ENCODE assay signal across 32 cellular contexts in the genomic region with DNA sequence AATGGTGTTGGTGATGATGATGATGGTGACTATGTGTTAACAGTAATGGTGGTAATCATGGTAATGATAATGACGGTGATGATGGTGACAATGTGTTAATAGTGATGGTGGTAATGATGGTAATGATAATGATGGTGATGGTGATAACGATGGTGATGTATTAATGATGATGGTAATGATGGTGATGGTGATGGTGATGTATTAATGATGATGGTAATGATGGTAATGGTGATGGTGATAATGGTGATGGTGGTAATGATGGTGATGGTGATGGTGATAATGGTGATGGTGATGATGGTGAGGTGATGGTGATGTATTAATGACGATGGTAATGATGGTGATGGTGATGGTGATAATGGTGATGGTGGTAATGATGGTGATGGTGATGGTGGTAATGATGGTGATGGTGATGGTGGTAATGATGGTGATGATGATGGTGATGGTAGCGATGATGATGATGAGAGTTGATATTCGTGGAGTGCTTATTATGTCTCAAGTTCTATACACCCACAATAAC.
"Had no signal": no experiment of that assay in that cellular context is flagged by ENCODE, and none has a peak within 500 bp of the region (broad histone marks: within the 10 kb centered on the region; RNA-seq: fewer than 3 reads in every experiment).

No MANE protein-coding gene starts in this region.

- H3K27me3 ChIP-seq: adrenal gland had no signal

- H3K4me3 Mint-ChIP-seq: activated CD8-positive, alpha-beta T cell treated with anti-CD3 and anti-CD28 coated beads for 36 hours; activated T-cell treated with anti-CD3 and anti-CD28 coated beads, Interleukin-2, amount 50 U/mL, for 72 hours; brain had no signal

- H3K36me3 Mint-ChIP-seq: activated naive CD4-positive, alpha-beta T cell treated with anti-CD3 and anti-CD28 coated beads, Interleukin-2, amount 50 U/mL, for 72 hours; brain had no signal

- H3K4me1 ChIP-seq: SJCRH30 had no signal

- H3K9me3 ChIP-seq: adrenal gland had no signal

- H3K4me3 ChIP-seq: adrenal gland, SJCRH30 had no signal

- ATAC-seq: activated CD8-positive, alpha-beta T cell treated with anti-CD3 and anti-CD28 coated beads for 36 hours; activated naive CD4-positive, alpha-beta T cell treated with anti-CD3 and anti-CD28 coated beads, Interleukin-2, amount 50 U/mL, for 72 hours; activated T-cell treated with anti-CD3 and anti-CD28 coated beads, Interleukin-2, amount 50 U/mL, for 72 hours had no signal

- H3K27ac Mint-ChIP-seq: activated CD8-positive, alpha-beta T cell treated with anti-CD3 and anti-CD28 coated beads for 36 hours; activated naive CD4-positive, alpha-beta T cell treated with anti-CD3 and anti-CD28 coated beads, Interleukin-2, amount 50 U/mL, for 72 hours; activated T-cell treated with anti-CD3 and anti-CD28 coated beads, Interleukin-2, amount 50 U/mL, for 72 hours; activated T-helper 2 cell treated with anti-CD3 and anti-CD28 coated beads, Interferon-gamma antibody, Interleukin-2, Interleukin-4, amounts not matched to agents 10 μg/mL and 5 μg/mL and 100 μg/mL, durations not matched to agents 14 hours and 24 hours and 36 hours; brain had no signal

- DNase-seq: activated CD4-positive, alpha-beta T cell treated with anti-CD3 and anti-CD28 coated beads for 1 hour; activated CD4-positive, alpha-beta T cell treated with anti-CD3 and anti-CD28 coated beads for 48 hours; activated CD4-positive, alpha-beta T cell treated with anti-CD3 and anti-CD28 coated beads, Interleukin-2, amount 50 U/mL, for 4 hours; activated CD4-positive, CD25-positive, alpha-beta regulatory T cell; activated CD8-positive, alpha-beta T cell treated with anti-CD3 and anti-CD28 coated beads for 36 hours; activated gamma-delta T cell; activated naive CD4-positive, alpha-beta T cell treated with Interleukin-2 at 50 U/mL for 16 hours; activated T-cell treated with anti-CD3 and anti-CD28 coated beads, Interleukin-2, amount 50 U/mL, for 1 hour; activated T-cell treated with anti-CD3 and anti-CD28 coated beads, Interleukin-2, amount 50 U/mL, for 72 hours; adrenal gland; caudate nucleus; cerebellar nuclear complex; MM.1S; MV-4-11; NCI-H1092; NCI-H1436 treated with DMSO at 0.1 percent for 48 hours; NCI-H187; NCI-H2029 treated with DMSO at 0.1 percent for 48 hours; NCI-H2107; NCI-H2171; NCI-H510A; NCI-H526; NCI-H748 treated with DMSO at 0.1 percent for 48 hours; NK-92 treated with Interleukin-12 subunit alpha and Interleukin-12 subunit beta, amount 100 ng/mL, for 24 hours; SHP77; SJCRH30; T1000; WERI-Rb-1 had no signal

- FAIRE-seq: bronchial epithelial cell had no signal

- H3K9me3 Mint-ChIP-seq: activated CD8-positive, alpha-beta T cell treated with anti-CD3 and anti-CD28 coated beads for 36 hours; activated T-cell treated with anti-CD3 and anti-CD28 coated beads, Interleukin-2, amount 50 U/mL, for 72 hours; activated T-helper 2 cell treated with anti-CD3 and anti-CD28 coated beads, Interferon-gamma antibody, Interleukin-2, Interleukin-4, amounts not matched to agents 10 μg/mL and 5 μg/mL and 100 μg/mL, durations not matched to agents 14 hours and 24 hours and 36 hours had no signal

- H3K27ac ChIP-seq: adrenal gland, SJCRH30, WERI-Rb-1 had no signal

- H3K27me3 Mint-ChIP-seq: activated CD8-positive, alpha-beta T cell treated with anti-CD3 and anti-CD28 coated beads for 36 hours; brain had no signal

- H3K36me3 ChIP-seq: adrenal gland, SJCRH30, WERI-Rb-1 had no signal
